ENCODE assay signal across 36 cellular contexts in genomic region chr12:76202621-76203020, GRCh38.
"Had no signal": no experiment of that assay in that cellular context is flagged by ENCODE, and none has a peak within 500 bp of the region (broad histone marks: within the 10 kb centered on the region; RNA-seq: fewer than 3 reads in every experiment).

No MANE protein-coding gene starts in this region.

- H3K27ac ChIP-seq: adrenal gland, body of pancreas, brain microvascular endothelial cell, breast epithelium, VCaP had no signal

- FAIRE-seq: astrocyte, colon, TTC549 had no signal

- H3K4me1 Mint-ChIP-seq: activated B cell treated with CpG ODN at 0.5 μM for 24 hours; activated CD4-positive, alpha-beta T cell treated with anti-CD3 and anti-CD28 coated beads, Interleukin-2, amount 10 ng/mL, durations not matched to agents 24 days and 14 days; activated T-helper 17 cell treated with anti-CD3 and anti-CD28 coated beads, Interleukin-2, amount 50 U/mL, for 72 hours had no signal

- H3K4me1 ChIP-seq: adrenal gland, body of pancreas, breast epithelium had no signal

- H3K27ac Mint-ChIP-seq: activated B cell treated with CpG ODN at 0.5 μM for 24 hours; activated CD4-positive, alpha-beta memory T cell treated with anti-CD3 and anti-CD28 coated beads for 36 hours; activated CD4-positive, alpha-beta T cell treated with anti-CD3 and anti-CD28 coated beads, Interleukin-2, amount 10 ng/mL, durations not matched to agents 24 days and 14 days; activated CD8-positive, alpha-beta T cell treated with anti-CD3 and anti-CD28 coated beads for 36 hours; activated naive CD4-positive, alpha-beta T cell treated with anti-CD3 and anti-CD28 coated beads for 36 hours; activated naive CD4-positive, alpha-beta T cell treated with anti-CD3 and anti-CD28 coated beads, Interleukin-2, amount 50 U/mL, for 72 hours; activated naive CD8-positive, alpha-beta T cell treated with anti-CD3 and anti-CD28 coated beads for 36 hours; activated T-cell treated with anti-CD3 and anti-CD28 coated beads, Interleukin-2, amount 50 U/mL, for 72 hours; activated T-helper 1 cell treated with anti-CD3 and anti-CD28 coated beads, Interleukin-12 subunit alpha, Interleukin-12 subunit beta, Interleukin-2, Interleukin-4 antibody, amounts not matched to agents 30 ng/mL and 10 ng/mL and 1 ng/mL, durations not matched to agents 14 hours and 24 hours and 36 hours; activated T-helper 17 cell treated with anti-CD3 and anti-CD28 coated beads, Interleukin-2, amount 50 U/mL, for 72 hours; T-helper 2 cell treated with Interferon-gamma antibody and Interleukin-4, amounts not matched to agents 5 μg/mL and 100 μg/mL, for 36 hours had no signal

- H3K4me3 Mint-ChIP-seq: activated B cell treated with CpG ODN at 0.5 μM for 24 hours; activated CD4-positive, alpha-beta memory T cell treated with anti-CD3 and anti-CD28 coated beads for 36 hours; activated CD4-positive, alpha-beta T cell treated with anti-CD3 and anti-CD28 coated beads, Interleukin-2, amount 10 ng/mL, durations not matched to agents 24 days and 14 days; activated CD8-positive, alpha-beta T cell treated with anti-CD3 and anti-CD28 coated beads for 36 hours; activated naive CD4-positive, alpha-beta T cell treated with anti-CD3 and anti-CD28 coated beads for 36 hours; activated naive CD8-positive, alpha-beta T cell treated with anti-CD3 and anti-CD28 coated beads for 36 hours; activated T-cell treated with anti-CD3 and anti-CD28 coated beads, Interleukin-2, amount 50 U/mL, for 4 hours; activated T-cell treated with anti-CD3 and anti-CD28 coated beads, Interleukin-2, amount 50 U/mL, for 72 hours; activated T-helper 1 cell treated with anti-CD3 and anti-CD28 coated beads, Interleukin-12 subunit alpha, Interleukin-12 subunit beta, Interleukin-2, Interleukin-4 antibody, amounts not matched to agents 30 ng/mL and 10 ng/mL and 1 ng/mL, durations not matched to agents 14 hours and 24 hours and 36 hours; activated T-helper 17 cell treated with anti-CD3 and anti-CD28 coated beads, Interleukin-2, amount 50 U/mL, for 72 hours; T-helper 2 cell treated with Interferon-gamma antibody and Interleukin-4, amounts not matched to agents 5 μg/mL and 100 μg/mL, for 36 hours had no signal

- ATAC-seq: activated CD8-positive, alpha-beta T cell treated with anti-CD3 and anti-CD28 coated beads for 36 hours; activated naive CD4-positive, alpha-beta T cell treated with anti-CD3 and anti-CD28 coated beads, Interleukin-2, amount 50 U/mL, for 72 hours; activated T-cell treated with anti-CD3 and anti-CD28 coated beads, Interleukin-2, amount 50 U/mL, for 4 hours; activated T-cell treated with anti-CD3 and anti-CD28 coated beads, Interleukin-2, amount 50 U/mL, for 72 hours; activated T-helper 17 cell treated with anti-CD3 and anti-CD28 coated beads, Interleukin-2, amount 50 U/mL, for 72 hours; body of pancreas had no signal

- H3K36me3 ChIP-seq: adrenal gland, brain microvascular endothelial cell, breast epithelium had no signal

- DNase-seq: activated B cell treated with CpG ODN at 0.5 μM for 24 hours; activated CD4-positive, alpha-beta memory T cell treated with anti-CD3 and anti-CD28 coated beads for 36 hours; activated CD4-positive, alpha-beta T cell treated with anti-CD3 and anti-CD28 coated beads for 4 hours; activated CD4-positive, alpha-beta T cell treated with anti-CD3 and anti-CD28 coated beads, Interleukin-2, amount 10 ng/mL, durations not matched to agents 24 days and 14 days; activated CD4-positive, alpha-beta T cell treated with anti-CD3 and anti-CD28 coated beads, Interleukin-2, amount 50 U/mL, for 1 hour; activated CD4-positive, alpha-beta T cell treated with anti-CD3 and anti-CD28 coated beads, Interleukin-2, amount 50 U/mL, for 4 hours; activated CD4-positive, CD25-positive, alpha-beta regulatory T cell treated with anti-CD3 and anti-CD28 coated beads, Interleukin-2, amount 50 U/mL, for 72 hours; activated CD8-positive, alpha-beta memory T cell treated with anti-CD3 and anti-CD28 coated beads, Interleukin-2, amount 50 U/mL, for 4 hours; activated CD8-positive, alpha-beta T cell treated with anti-CD3 and anti-CD28 coated beads for 36 hours; activated effector memory CD4-positive, alpha-beta T cell treated with anti-CD3 and anti-CD28 coated beads, Interleukin-2, amount 50 U/mL, for 16 hours; activated gamma-delta T cell treated with Interleukin-2 at 50 U/mL for 16 hours; activated naive CD4-positive, alpha-beta T cell; activated naive CD4-positive, alpha-beta T cell treated with anti-CD3 and anti-CD28 coated beads for 36 hours; activated naive CD4-positive, alpha-beta T cell treated with anti-CD3 and anti-CD28 coated beads, Interleukin-2, amount 50 U/mL, for 16 hours; activated naive CD8-positive, alpha-beta T cell treated with anti-CD3 and anti-CD28 coated beads for 36 hours; activated T-cell treated with anti-CD3 and anti-CD28 coated beads for 4 hours; activated T-cell treated with anti-CD3 and anti-CD28 coated beads, Interleukin-2, amount 50 U/mL, for 1 hour; activated T-cell treated with anti-CD3 and anti-CD28 coated beads, Interleukin-2, amount 50 U/mL, for 4 hours; activated T-cell treated with anti-CD3 and anti-CD28 coated beads, Interleukin-2, amount 50 U/mL, for 72 hours; adrenal gland; amniotic stem cell; aorta; body of pancreas; brain microvascular endothelial cell; central memory CD4-positive, alpha-beta T cell; T-helper 2 cell; T-helper 9 cell had no signal

- H3K9me3 ChIP-seq: body of pancreas had no signal

- H3K27me3 ChIP-seq: adrenal gland, body of pancreas, brain microvascular endothelial cell, breast epithelium had no signal

- H3K4me3 ChIP-seq: adrenal gland, body of pancreas, breast epithelium had no signal
